In genomic region chr11:133081730-133082452, GRCh38 we compare ENCODE assay signal across 25 cellular contexts.
A peak's percentile ranks its signal among the peaks of the same experiment; 100 is the strongest.
DNase-seq lines count a peak whose midpoint lies in the region; ATAC-seq, FAIRE-seq and TF ChIP-seq lines count a peak whose summit lies in the region.
"Had no signal": no experiment of that assay in that cellular context is flagged by ENCODE, and none has a peak within 500 bp of the region (broad histone marks: within the 10 kb centered on the region; RNA-seq: fewer than 3 reads in every experiment).

No MANE protein-coding gene starts in this region.

- peak overlapping the region; percentile 90 for H3K4me2 ChIP-seq in GM23338
- H3K4me2 ChIP-seq in H1 (ENCODE audit: insufficient read depth in 1 of 2, low read depth in 2 of 2, low read length in 2 of 2), result peak overlapping the region; percentile 46 to 54
- H3K4me2 ChIP-seq in neural progenitor cell, result peak overlapping the region; percentile 74

- no peak overlapping the region for H3K27ac Mint-ChIP-seq in GM23338
- H3K27ac Mint-ChIP-seq in neural progenitor cell, result no peak overlapping the region
- no peak overlapping the region for H3K27ac Mint-ChIP-seq in CD8-positive, alpha-beta memory T cell
- no peak overlapping the region for H3K27ac Mint-ChIP-seq in progenitor cell of endocrine pancreas
- H3K27ac Mint-ChIP-seq: activated CD8-positive, alpha-beta T cell treated with anti-CD3 and anti-CD28 coated beads, Interleukin-2, amount 10 ng/mL, durations not matched to agents 7 days and 5 days; activated naive CD4-positive, alpha-beta T cell treated with anti-CD3 and anti-CD28 coated beads, Interleukin-2, amount 10 ng/mL, durations not matched to agents 7 days and 5 days; activated T-helper 17 cell treated with anti-CD3 and anti-CD28 coated beads, Interleukin-2, amount 50 U/mL, for 72 hours; CD4-positive, CD25-positive, alpha-beta regulatory T cell; IgD-negative memory B cell; naive thymus-derived CD4-positive, alpha-beta T cell; stimulated activated naive B cell treated with anti-CD40 and anti-IgM and Interleukin-4, amounts not matched to agents 10 μg/mL and 1 μg/mL and 100 μg/mL, for 72 hours; T-helper 2 cell treated with Interferon-gamma antibody and Interleukin-4, amounts not matched to agents 5 μg/mL and 100 μg/mL, for 36 hours had no signal

- no peaks in the 10 kb centered on the region for H3K79me1 ChIP-seq in H1 (ENCODE audit: low read depth, low read length)

- no peak for FAIRE-seq in H1 (lab: Jason Lieb, UNC)
- FAIRE-seq: A549, G401.6 had no signal

- H4K20me1 ChIP-seq in GM23338 (replicated peaks; ENCODE audit: insufficient read depth), result no peaks in the 10 kb centered on the region
- H4K20me1 ChIP-seq in H1 (replicated peaks in 1 of 2; ENCODE audit: control insufficient read depth in 1 of 2, insufficient read depth in 2 of 2, low read length in 2 of 2), result no peaks in the 10 kb centered on the region
- H4K20me1 ChIP-seq in neural progenitor cell (ENCODE audit: low read depth), result no peaks in the 10 kb centered on the region

- H2BK15ac ChIP-seq in H1 (ENCODE audit: low read length), result no peak overlapping the region

- DNase-seq in NCI-H1417 (lab: John Stamatoyannopoulos, UW), result peak in 2 of 3 experiments; percentile 32 to 51
- DNase-seq in NCI-H1417 treated with DMSO at 0.1 percent for 48 hours (lab: John Stamatoyannopoulos, UW), result no peak
- DNase-seq in GM23338 (ENCODE audit: low spot score), result peak; percentile 53
- no peak for DNase-seq in H1 (ENCODE audit: low read depth in 1 of 2, low spot score in 2 of 2)
- peak; percentile 39 for DNase-seq in neural progenitor cell (ENCODE audit: low spot score)
- no peak for DNase-seq in CD8-positive, alpha-beta memory T cell
- DNase-seq in progenitor cell of endocrine pancreas (ENCODE audit: low spot score, unreplicated experiment), result no peak
- no peak for DNase-seq in psoas muscle
- DNase-seq: HCEC 1CT, NCI-H1694 had no signal

- no peak overlapping the region for H2BK20ac ChIP-seq in H1 (ENCODE audit: low read length)

- H3K36me3 ChIP-seq in GM23338 (ENCODE audit: insufficient read depth), result no peaks in the 10 kb centered on the region
- H3K36me3 ChIP-seq in H1 (ENCODE audit: control insufficient read depth in 2 of 4, insufficient read depth in 4 of 4, low read length in 3 of 4), result no peaks in the 10 kb centered on the region
- no peaks in the 10 kb centered on the region for H3K36me3 ChIP-seq in neural progenitor cell
- no peaks in the 10 kb centered on the region for H3K36me3 ChIP-seq in CD8-positive, alpha-beta memory T cell (ENCODE audit: insufficient read depth, low read length)
- no peaks in the 10 kb centered on the region for H3K36me3 ChIP-seq in psoas muscle (ENCODE audit: insufficient read depth in 1 of 2, low read depth in 1 of 2)
- H3K36me3 ChIP-seq: adrenal gland, heart right ventricle, lower lobe of right lung, suprapubic skin had no signal

- H3K4me3 Mint-ChIP-seq in GM23338 (peak overlapping the region; percentile 65; the same call in 2 of the 3 replicates), neural progenitor cell (no peak overlapping the region), progenitor cell of endocrine pancreas (ENCODE audit: low read depth) (no peak overlapping the region)
- no peak overlapping the region for H3K4me3 Mint-ChIP-seq in CD8-positive, alpha-beta memory T cell
- H3K4me3 Mint-ChIP-seq: activated CD8-positive, alpha-beta T cell treated with anti-CD3 and anti-CD28 coated beads, Interleukin-2, amount 10 ng/mL, durations not matched to agents 7 days and 5 days; activated naive CD4-positive, alpha-beta T cell treated with anti-CD3 and anti-CD28 coated beads, Interleukin-2, amount 10 ng/mL, durations not matched to agents 7 days and 5 days; IgD-negative memory B cell; naive thymus-derived CD4-positive, alpha-beta T cell; stimulated activated naive B cell treated with anti-CD40 and anti-IgM and Interleukin-4, amounts not matched to agents 10 μg/mL and 1 μg/mL and 100 μg/mL, for 72 hours; T-helper 2 cell treated with Interferon-gamma antibody and Interleukin-4, amounts not matched to agents 5 μg/mL and 100 μg/mL, for 36 hours had no signal

- WGBS in H1 (ENCODE audit: extremely low coverage in 1 of 2, insufficient coverage in 1 of 2, insufficient read length in 1 of 2, insufficient replicate concordance in 2 of 2, low coverage in 1 of 2, low lambda C conversion rate in 2 of 2, missing lambda C conversion rate in 1 of 2), 2 experiments, result 51% methylated on average over 15 of the region's 43 CpGs; no CpG with 5 or more reads in 1 of the 2 experiments
- 47 to 65% (median 51%) methylated on average over 32 to 43 of the region's 43 CpGs for WGBS in psoas muscle, 3 donors

- 0 out of 2 replicates have a peak overlapping the region, but pooled peaks have one; percentile 53 for H3K18ac ChIP-seq in H1 (ENCODE audit: extremely low read depth, low read length)

- peaks cover 24% of the 10 kb centered on the region for H3K27me3 Mint-ChIP-seq in GM23338 (ENCODE audit: insufficient read depth, low read depth, poor library complexity)
- peaks cover 13% of the 10 kb centered on the region for H3K27me3 Mint-ChIP-seq in neural progenitor cell (ENCODE audit: insufficient read depth, low read depth)
- H3K27me3 Mint-ChIP-seq in CD8-positive, alpha-beta memory T cell, result peaks cover 19 to 40% of the 10 kb centered on the region in 2 donors
- H3K27me3 Mint-ChIP-seq in progenitor cell of endocrine pancreas, result peaks cover 79% of the 10 kb centered on the region

- CTCF ChIA-PET in H1 (lab: Charles Lee; ENCODE audit: partially characterized antibody), result interaction anchor here (0.6 to 11.4 kb wide), 27 partner anchors 8 to 779 kb away, joined by 3 to 102 read pairs (median 4); no protein-coding TSS in a partner anchor
- CTCF ChIA-PET in CD8-positive, alpha-beta memory T cell (lab: Charles Lee), result no interaction called here

- H3K9me3 ChIP-seq in H1 (ENCODE audit: insufficient read depth in 2 of 2, low read depth in 1 of 2, low read length in 1 of 2) (no peaks in the 10 kb centered on the region), neural progenitor cell (ENCODE audit: low read depth) (no peaks in the 10 kb centered on the region), psoas muscle (no peaks in the 10 kb centered on the region)
- no peaks in the 10 kb centered on the region for H3K9me3 ChIP-seq in CD8-positive, alpha-beta memory T cell (ENCODE audit: low read length)
- H3K9me3 ChIP-seq: A549, adrenal gland, heart right ventricle, lower lobe of right lung, suprapubic skin had no signal

- no peak for TF ChIP-seq EP300 in H1 (IDR thresholded peaks at IDR 0.05; ENCODE audit: borderline replicate concordance in 1 of 2, low read depth in 2 of 2, low read length in 2 of 2)

- no peak overlapping the region for H2AK5ac ChIP-seq in H1 (ENCODE audit: low read depth, low read length)

- H3K36me3 Mint-ChIP-seq in GM23338 (ENCODE audit: low read depth) (no peaks in the 10 kb centered on the region), neural progenitor cell (no peaks in the 10 kb centered on the region), progenitor cell of endocrine pancreas (ENCODE audit: insufficient read depth) (no peaks in the 10 kb centered on the region)
- no peaks in the 10 kb centered on the region for H3K36me3 Mint-ChIP-seq in CD8-positive, alpha-beta memory T cell
- H3K36me3 Mint-ChIP-seq: activated naive CD4-positive, alpha-beta T cell treated with anti-CD3 and anti-CD28 coated beads, Interleukin-2, amount 10 ng/mL, durations not matched to agents 7 days and 5 days; CD4-positive, CD25-positive, alpha-beta regulatory T cell; IgD-negative memory B cell had no signal

- peak; percentile 12 for ATAC-seq in GM23338
- no peak for ATAC-seq in psoas muscle

- peaks cover 6% of the 10 kb centered on the region; the same call in 1 of the 2 replicates for H3K23me2 ChIP-seq in H1 (ENCODE audit: low read depth, low read length)

- no peak for TF ChIP-seq RAD21 in H1 (IDR thresholded peaks at IDR 0.05 in 1 of 2, conservative IDR thresholded peaks at IDR 0.05 in 1 of 2; ENCODE audit: low read depth in 2 of 2, low read length in 2 of 2)

- intact Hi-C loops in psoas muscle (cut with DNase I), result loop anchor here in 1 of 2 donors (10.0 kb wide), 1 partner anchor 753 kb away; no protein-coding TSS in a partner anchor

- H4K5ac ChIP-seq in H1 (ENCODE audit: insufficient read length, low read depth, low read length), result no peak overlapping the region

- H3K9ac ChIP-seq in H1 (replicated peaks in 1 of 4; ENCODE audit: extremely low read depth in 1 of 4, low read depth in 3 of 4, low read length in 3 of 4) (no peak overlapping the region; a peak in 1 of 7 replicates), neural progenitor cell (no peak overlapping the region)

- H3K4me3 ChIP-seq in GM23338 (peak overlapping the region; percentile 67), H1 (ENCODE audit: extremely low read depth in 1 of 4, insufficient read depth in 2 of 4, low read depth in 3 of 4, low read length in 4 of 4) (peak overlapping the region in 3 of 4 experiments; percentile 22 to 55 (median 24); a peak in 6 of 8 replicates), neural progenitor cell (peak overlapping the region; percentile 42), psoas muscle (no peak overlapping the region)
- no peak overlapping the region for H3K4me3 ChIP-seq in CD8-positive, alpha-beta memory T cell (ENCODE audit: low read length)
- H3K4me3 ChIP-seq: A549, lower lobe of right lung had no signal

- H3K9me3 Mint-ChIP-seq in GM23338 (no peaks in the 10 kb centered on the region; the same call in 2 of the 3 replicates), neural progenitor cell (no peaks in the 10 kb centered on the region), progenitor cell of endocrine pancreas (ENCODE audit: low read depth) (no peaks in the 10 kb centered on the region)
- peaks cover 0 to 8% (median 3%) of the 10 kb centered on the region in 5 donors for H3K9me3 Mint-ChIP-seq in CD8-positive, alpha-beta memory T cell
- H3K9me3 Mint-ChIP-seq: activated naive CD4-positive, alpha-beta T cell treated with anti-CD3 and anti-CD28 coated beads, Interleukin-2, amount 10 ng/mL, durations not matched to agents 7 days and 5 days; activated T-helper 17 cell treated with anti-CD3 and anti-CD28 coated beads, Interleukin-2, amount 50 U/mL, for 72 hours; T-helper 2 cell treated with Interferon-gamma antibody and Interleukin-4, amounts not matched to agents 5 μg/mL and 100 μg/mL, for 36 hours had no signal

- no peak overlapping the region for H3K14ac ChIP-seq in H1 (ENCODE audit: insufficient read length)

- H3K79me2 ChIP-seq in GM23338 (replicated peaks; ENCODE audit: insufficient read depth) (no peaks in the 10 kb centered on the region), H1 (ENCODE audit: control insufficient read depth in 1 of 2, insufficient read depth in 2 of 2, low read length in 2 of 2) (no peaks in the 10 kb centered on the region), neural progenitor cell (ENCODE audit: low read depth) (no peaks in the 10 kb centered on the region)

- no peak overlapping the region for H3K23ac ChIP-seq in H1 (ENCODE audit: insufficient read length)

- H2BK5ac ChIP-seq in H1 (ENCODE audit: low read depth, low read length), result no peak overlapping the region

- TF ChIP-seq POLR2A in H1 (IDR thresholded peaks at IDR 0.05; ENCODE audit: control extremely low read depth in 1 of 2, low read depth in 2 of 2, low read length in 2 of 2), result no peak

- peaks cover 38% of the 10 kb centered on the region for H3K4me1 ChIP-seq in GM23338 (ENCODE audit: insufficient read depth)
- H3K4me1 ChIP-seq in H1 (replicated peaks in 1 of 4; ENCODE audit: control insufficient read depth in 3 of 4, insufficient read depth in 4 of 4, low read length in 3 of 4), result peaks cover 0 to 9% (median 6%) of the 10 kb centered on the region in 4 experiments; a peak in 6 of 7 replicates
- no peaks in the 10 kb centered on the region for H3K4me1 ChIP-seq in neural progenitor cell
- H3K4me1 ChIP-seq in CD8-positive, alpha-beta memory T cell (ENCODE audit: insufficient read depth, low read length), result no peaks in the 10 kb centered on the region
- no peaks in the 10 kb centered on the region for H3K4me1 ChIP-seq in psoas muscle
- H3K4me1 ChIP-seq: A549, adrenal gland, lower lobe of right lung had no signal

- H4K91ac ChIP-seq in H1 (replicated peaks; ENCODE audit: insufficient read length, low read length), result no peak overlapping the region

- H2AFZ ChIP-seq in GM23338, result peak overlapping the region; percentile 66
- H2AFZ ChIP-seq in H1 (ENCODE audit: low read length), result no peak overlapping the region
- H2AFZ ChIP-seq in neural progenitor cell (replicated peaks), result peak overlapping the region; percentile 79

- H3F3A ChIP-seq in GM23338 (replicated peaks; ENCODE audit: low read depth), result no peaks in the 10 kb centered on the region
- no peaks in the 10 kb centered on the region for H3F3A ChIP-seq in neural progenitor cell (ENCODE audit: low read depth)

- no peak overlapping the region for H3K56ac ChIP-seq in H1 (replicated peaks; ENCODE audit: insufficient read length, low read depth, low read length)

- no peak overlapping the region for H2BK120ac ChIP-seq in H1 (replicated peaks; ENCODE audit: low read depth, low read length)

- no peak overlapping the region for H3K4ac ChIP-seq in H1 (replicated peaks; ENCODE audit: insufficient read length, low read depth, low read length)

- POLR2A ChIA-PET in H1 (lab: Charles Lee; ENCODE audit: partially characterized antibody), result interaction anchor here (2.5 kb wide), 1 partner anchor 11 kb away, joined by 10 read pairs; no protein-coding TSS in a partner anchor
- POLR2A ChIA-PET in CD8-positive, alpha-beta memory T cell (lab: Charles Lee), result no interaction called here

- H3K4me1 Mint-ChIP-seq in GM23338 (peaks cover 28% of the 10 kb centered on the region), neural progenitor cell (peaks cover 5% of the 10 kb centered on the region), progenitor cell of endocrine pancreas (ENCODE audit: low read depth) (no peaks in the 10 kb centered on the region)
- peaks cover 0 to 8% (median 5%) of the 10 kb centered on the region in 3 donors for H3K4me1 Mint-ChIP-seq in CD8-positive, alpha-beta memory T cell
- H3K4me1 Mint-ChIP-seq: activated T-helper 17 cell treated with anti-CD3 and anti-CD28 coated beads, Interleukin-2, amount 50 U/mL, for 72 hours had no signal

- H4K8ac ChIP-seq in H1 (ENCODE audit: extremely low read depth, insufficient read depth, low read length), result no peak overlapping the region

- H3K27me3 ChIP-seq in GM23338 (ENCODE audit: insufficient read depth), result peaks cover 10% of the 10 kb centered on the region; the same call in 1 of the 2 replicates
- peaks cover 0 to 8% (median 6%) of the 10 kb centered on the region in 4 experiments; a peak in 3 of 7 replicates for H3K27me3 ChIP-seq in H1 (replicated peaks in 1 of 4; ENCODE audit: control insufficient read depth in 3 of 4, extremely low read depth in 1 of 4, insufficient read depth in 3 of 4, low read length in 3 of 4)
- H3K27me3 ChIP-seq in neural progenitor cell, result peaks cover 83% of the 10 kb centered on the region
- H3K27me3 ChIP-seq in CD8-positive, alpha-beta memory T cell (ENCODE audit: insufficient read depth, low read length, poor library complexity, severe bottlenecking), result peaks cover 10% of the 10 kb centered on the region
- H3K27me3 ChIP-seq in psoas muscle (ENCODE audit: insufficient read depth in 3 of 3, low read length in 2 of 3), result peaks cover 4 to 41% (median 17%) of the 10 kb centered on the region in 3 donors

- no peak overlapping the region; the same call in 1 of the 2 replicates for H2BK12ac ChIP-seq in H1 (ENCODE audit: low read depth, low read length)

- H3K9me2 ChIP-seq in GM23338 (ENCODE audit: insufficient read depth), result no peaks in the 10 kb centered on the region

- H3K27ac ChIP-seq in GM23338 (ENCODE audit: low read depth) (peak overlapping the region; percentile 73; the same call in 1 of the 2 replicates), H1 (ENCODE audit: low read depth, low read length) (no peak overlapping the region), neural progenitor cell (no peak overlapping the region), psoas muscle (no peak overlapping the region)
- no peak overlapping the region for H3K27ac ChIP-seq in CD8-positive, alpha-beta memory T cell (ENCODE audit: low read depth, low read length)
- H3K27ac ChIP-seq: A549, adrenal gland, heart right ventricle, lower lobe of right lung, skin epidermis, suprapubic skin had no signal

- TF ChIP-seq CTCF in GM23338 (conservative IDR thresholded peaks at IDR 0.05; ENCODE audit: low read depth in 2 of 2) (no peak), H1 (IDR thresholded peaks at IDR 0.05; ENCODE audit: control extremely low read depth in 1 of 3, insufficient read depth in 1 of 3, low read depth in 1 of 3, low read length in 3 of 3) (no peak), neural progenitor cell (IDR thresholded peaks at IDR 0.05) (no peak), progenitor cell of endocrine pancreas (IDR thresholded peaks at IDR 0.05; ENCODE audit: unreplicated experiment) (no peak), psoas muscle (IDR thresholded peaks at IDR 0.05) (no peak)

Comparison
In these comparisons a context has a peak if more than half of its experiments do, and no peak if none do; other contexts are left out.
1. DNase-seq: peak in NCI-H1417 (2 of 3), GM23338 (single experiment) and neural progenitor cell (single experiment); none in NCI-H1417 treated with DMSO at 0.1 percent for 48 hours (single experiment), H1 (0 of 2), CD8-positive, alpha-beta memory T cell (0 of 5), progenitor cell of endocrine pancreas (single experiment) and psoas muscle (0 of 2).
2. H3K4me3 ChIP-seq: peak in GM23338 (single experiment), H1 (3 of 4) and neural progenitor cell (single experiment); none in CD8-positive, alpha-beta memory T cell (single experiment) and psoas muscle (single experiment).
3. Peak in every context shown above with its lines, with median percentiles within 50 percentile points of each other: H3K4me2 ChIP-seq.